ENCODE assay signal across 16 cellular contexts in genomic region chr3:4547799-4548198, GRCh38.
"Had no signal": no experiment of that assay in that cellular context is flagged by ENCODE, and none has a peak within 500 bp of the region (broad histone marks: within the 10 kb centered on the region; RNA-seq: fewer than 3 reads in every experiment).

No MANE protein-coding gene starts in this region.

- H3K27me3 ChIP-seq: ascending aorta, breast epithelium, gastrocnemius medialis, heart left ventricle, suprapubic skin had no signal

- H3K4me1 ChIP-seq: ascending aorta, breast epithelium, gastrocnemius medialis, suprapubic skin had no signal

- H3K4me3 ChIP-seq: ascending aorta, breast epithelium, gastrocnemius medialis, heart left ventricle, suprapubic skin had no signal

- H3K27ac Mint-ChIP-seq: activated CD4-positive, alpha-beta T cell treated with anti-CD3 and anti-CD28 coated beads, Interleukin-2, amount 10 ng/mL, durations not matched to agents 24 days and 14 days; activated CD8-positive, alpha-beta T cell treated with anti-CD3 and anti-CD28 coated beads for 36 hours; activated naive CD4-positive, alpha-beta T cell treated with anti-CD3 and anti-CD28 coated beads for 36 hours; activated T-helper 2 cell treated with anti-CD3 and anti-CD28 coated beads, Interferon-gamma antibody, Interleukin-2, Interleukin-4, amounts not matched to agents 10 μg/mL and 5 μg/mL and 100 μg/mL, durations not matched to agents 14 hours and 24 hours and 36 hours; natural killer cell; stimulated activated naive CD8-positive, alpha-beta T cell treated with anti-CD3 and anti-CD28 coated beads, Interleukin-15, Interleukin-2, amounts not matched to agents 100 ng/mL and 50 ng/mL, for 24 hours had no signal

- H3K27ac ChIP-seq: ascending aorta, gastrocnemius medialis, suprapubic skin had no signal

- H3K36me3 Mint-ChIP-seq: natural killer cell had no signal

- DNase-seq: activated CD4-positive, alpha-beta T cell treated with anti-CD3 and anti-CD28 coated beads, Interleukin-2, amount 10 ng/mL, durations not matched to agents 24 days and 14 days; activated CD8-positive, alpha-beta T cell treated with anti-CD3 and anti-CD28 coated beads for 36 hours; activated naive CD4-positive, alpha-beta T cell treated with anti-CD3 and anti-CD28 coated beads for 36 hours; activated T-cell treated with anti-CD3 and anti-CD28 coated beads, Interleukin-2, amount 50 U/mL, for 1 hour; cerebellar nuclear complex; cortex of kidney; gastrocnemius medialis; heart left ventricle; kidney glomerular epithelial cell; natural killer cell; trophoblast cell had no signal

- H3K36me3 ChIP-seq: ascending aorta, breast epithelium, gastrocnemius medialis, heart left ventricle, suprapubic skin had no signal

- H3K9me3 ChIP-seq: ascending aorta, breast epithelium, gastrocnemius medialis, suprapubic skin had no signal

- H3K27me3 Mint-ChIP-seq: activated CD4-positive, alpha-beta T cell treated with anti-CD3 and anti-CD28 coated beads, Interleukin-2, amount 10 ng/mL, durations not matched to agents 24 days and 14 days; activated CD8-positive, alpha-beta T cell treated with anti-CD3 and anti-CD28 coated beads for 36 hours; stimulated activated naive CD8-positive, alpha-beta T cell treated with anti-CD3 and anti-CD28 coated beads, Interleukin-15, Interleukin-2, amounts not matched to agents 100 ng/mL and 50 ng/mL, for 24 hours had no signal

- H3K4me3 Mint-ChIP-seq: activated CD4-positive, alpha-beta T cell treated with anti-CD3 and anti-CD28 coated beads, Interleukin-2, amount 10 ng/mL, durations not matched to agents 24 days and 14 days; activated CD8-positive, alpha-beta T cell treated with anti-CD3 and anti-CD28 coated beads for 36 hours; activated naive CD4-positive, alpha-beta T cell treated with anti-CD3 and anti-CD28 coated beads for 36 hours; natural killer cell; stimulated activated naive CD8-positive, alpha-beta T cell treated with anti-CD3 and anti-CD28 coated beads, Interleukin-15, Interleukin-2, amounts not matched to agents 100 ng/mL and 50 ng/mL, for 24 hours had no signal

- H3K9me3 Mint-ChIP-seq: activated CD4-positive, alpha-beta T cell treated with anti-CD3 and anti-CD28 coated beads, Interleukin-2, amount 10 ng/mL, durations not matched to agents 24 days and 14 days; activated CD8-positive, alpha-beta T cell treated with anti-CD3 and anti-CD28 coated beads for 36 hours; activated naive CD4-positive, alpha-beta T cell treated with anti-CD3 and anti-CD28 coated beads for 36 hours; activated T-helper 2 cell treated with anti-CD3 and anti-CD28 coated beads, Interferon-gamma antibody, Interleukin-2, Interleukin-4, amounts not matched to agents 10 μg/mL and 5 μg/mL and 100 μg/mL, durations not matched to agents 14 hours and 24 hours and 36 hours; natural killer cell; stimulated activated naive CD8-positive, alpha-beta T cell treated with anti-CD3 and anti-CD28 coated beads, Interleukin-15, Interleukin-2, amounts not matched to agents 100 ng/mL and 50 ng/mL, for 24 hours had no signal
